In genomic region chr6:3869284-3869631, GRCh38 we compare ENCODE assay signal across 2 cellular contexts.
TF ChIP-seq lines count a peak whose summit lies in the region.

No MANE protein-coding gene starts in this region.

TF ChIP-seq in GM23338, 12 proteins besides CTCF, POLR2A, EP300 and RAD21:
- no peak for TF ChIP-seq EZH2 (IDR thresholded peaks at IDR 0.05; ENCODE audit: low read depth, unreplicated experiment)
- TF ChIP-seq ZNF114 (CRISPR knock-in tag; IDR thresholded peaks at IDR 0.05): no peak
- no peak for TF ChIP-seq CREB1 (CRISPR knock-in tag; IDR thresholded peaks at IDR 0.05; ENCODE audit: low read depth)
- TF ChIP-seq EZH2phosphoT487 (IDR thresholded peaks at IDR 0.05; ENCODE audit: unreplicated experiment): no peak
- no peak for TF ChIP-seq REST (IDR thresholded peaks at IDR 0.05; ENCODE audit: unreplicated experiment)
- no peak for TF ChIP-seq STAT1 (IDR thresholded peaks at IDR 0.05; ENCODE audit: unreplicated experiment)
- TF ChIP-seq POLR2AphosphoS5 (IDR thresholded peaks at IDR 0.05; ENCODE audit: low read depth): no peak
- TF ChIP-seq NANOG (IDR thresholded peaks at IDR 0.05; ENCODE audit: borderline replicate concordance): no peak
- TF ChIP-seq ETS1 (IDR thresholded peaks at IDR 0.05): no peak
- TF ChIP-seq ZNF462 (CRISPR knock-in tag; IDR thresholded peaks at IDR 0.05): no peak
- no peak for TF ChIP-seq ZNF331 (CRISPR knock-in tag; IDR thresholded peaks at IDR 0.05; ENCODE audit: low read depth)

TF ChIP-seq in H1, 55 proteins besides CTCF, POLR2A, EP300 and RAD21:
- TF ChIP-seq RFX5 (IDR thresholded peaks at IDR 0.05; ENCODE audit: borderline replicate concordance, low read depth, low read length): no peak
- no peak for TF ChIP-seq NRF1 (IDR thresholded peaks at IDR 0.05; ENCODE audit: low read depth, low read length)
- no peak for TF ChIP-seq CHD1 (IDR thresholded peaks at IDR 0.05; ENCODE audit: low read depth, low read length)
- no peak for TF ChIP-seq CBX8 (IDR thresholded peaks at IDR 0.05; ENCODE audit: borderline replicate concordance, low read depth, low read length)
- no peak for TF ChIP-seq ASH2L (IDR thresholded peaks at IDR 0.05; ENCODE audit: low read length)
